Comparison of ENCODE assay signal across 9 cellular contexts in the genomic region with DNA sequence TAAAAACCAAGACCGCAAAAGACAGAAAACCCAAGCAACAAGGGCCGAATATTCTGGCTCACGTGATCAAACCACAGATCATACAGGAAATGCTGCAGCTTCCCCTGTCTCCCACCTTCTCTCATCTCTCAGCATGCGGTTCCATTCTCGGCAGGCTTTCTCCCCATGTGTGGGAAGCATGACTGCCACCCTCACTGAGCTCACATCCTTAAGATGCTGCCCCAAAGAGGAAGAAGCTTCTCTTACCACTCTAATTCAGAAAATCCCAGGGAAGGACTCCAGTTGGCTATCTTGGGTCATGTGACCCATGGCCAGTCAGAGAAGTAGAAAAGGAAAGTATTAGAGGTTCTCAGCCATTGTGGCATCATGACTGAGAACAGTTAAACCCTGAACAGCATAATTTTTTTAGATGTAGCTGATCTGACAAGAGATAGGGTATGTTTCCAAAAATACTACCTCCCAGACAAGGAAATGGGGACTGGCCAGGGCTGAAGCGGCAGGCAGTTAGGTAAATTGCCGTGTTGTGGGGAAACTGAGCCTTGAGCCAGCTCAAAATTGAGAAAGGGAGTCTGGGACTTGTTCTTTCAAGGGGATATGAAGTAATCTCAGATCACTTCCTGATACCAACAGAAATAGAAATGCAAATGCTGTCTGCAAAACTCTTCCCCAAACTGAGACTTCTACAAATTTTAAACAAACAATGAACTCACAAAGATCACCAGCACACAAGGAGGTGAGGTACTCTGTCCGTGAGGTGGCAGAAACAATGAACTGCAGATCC. TPM values are rescaled to one million over a fixed set of nuclear protein-coding genes. Genes with fewer than 3 reads are reported as not detected.
DNase-seq lines count a peak whose midpoint lies in the region; ATAC-seq and TF ChIP-seq lines count a peak whose summit lies in the region.
"Had no signal": no experiment of that assay in that cellular context is flagged by ENCODE, and none has a peak within 500 bp of the region (broad histone marks: within the 10 kb centered on the region; RNA-seq: fewer than 3 reads in every experiment).

No MANE protein-coding gene starts in this region.

- no peak for TF ChIP-seq POLR2A in esophagus squamous epithelium (IDR thresholded peaks at IDR 0.05)

- ATAC-seq in HG03135 (IDR thresholded peaks at IDR 0.05; ENCODE audit: unreplicated experiment), result peak; percentile 51
- peak; percentile 89 to 90 for ATAC-seq in activated CD4-positive, CD25-positive, alpha-beta regulatory T cell treated with anti-CD3 and anti-CD28 coated beads, Interleukin-2, amount 50 U/mL, for 24 hours
- ATAC-seq in esophagus mucosa, result peak; percentile 26
- ATAC-seq in GM21526 (IDR thresholded peaks at IDR 0.05; ENCODE audit: low FRiP score, unreplicated experiment), result no peak
- ATAC-seq in GM19395 (IDR thresholded peaks at IDR 0.05; ENCODE audit: unreplicated experiment), result no peak

- 65 to 69% methylated on average over 8 of the region's 8 CpGs for WGBS in esophagus squamous epithelium, 2 donors

- H3K4me3 ChIP-seq in esophagus squamous epithelium, result peak overlapping the region in 1 of 4 donors; percentile 13

- TF ChIP-seq CTCF in esophagus squamous epithelium (IDR thresholded peaks at IDR 0.05), result no peak

- H3K4me1 ChIP-seq in esophagus squamous epithelium, result peaks cover 6 to 19% (median 11%) of the 10 kb centered on the region in 3 donors

- intact Hi-C loops in esophagus squamous epithelium (cut with DNase I), result no loop called here

- peak overlapping the region in 2 of 4 donors; percentile 33 to 35 for H3K27ac ChIP-seq in esophagus squamous epithelium

- H3K9me3 ChIP-seq in esophagus squamous epithelium, result no peaks in the 10 kb centered on the region

- no peaks in the 10 kb centered on the region for H3K36me3 ChIP-seq in esophagus squamous epithelium

- H3K27me3 ChIP-seq in esophagus squamous epithelium, result peaks cover 0 to 5% (median 0%) of the 10 kb centered on the region in 4 donors

- peak; percentile 34 to 44 for DNase-seq in stimulated activated CD8-positive, alpha-beta memory T cell treated with anti-CD3 and anti-CD28 coated beads, Interleukin-4, amount 100 ng/mL, for 1 hour (ENCODE audit: low read depth in 2 of 2, low spot score in 1 of 2)
- DNase-seq in SK-N-DZ (ENCODE audit: low spot score) (no peak), esophagus squamous epithelium (lab: John Stamatoyannopoulos, UW) (no peak)

RNA-seq across cellular contexts. Expression of gene GRM4, which starts 37.1 kb away (rescaled TPM):
- total RNA-seq in esophagus mucosa (not detected), esophagus squamous epithelium (not detected)
- polyA plus RNA-seq in SK-N-DZ (2014; cell fraction: cytosol; rRNA removed), result 0.18 TPM in 1 of 2 replicates, not detected in the other
- polyA plus RNA-seq in SK-N-DZ (2014; cell fraction: nucleus; rRNA removed), result not detected in 2 replicates
- total RNA-seq: LHCN-M2 had no signal

RNA-seq across cellular contexts. Expression of gene HMGA1, which starts 53.7 kb away (rescaled TPM):
- total RNA-seq in esophagus mucosa (244 TPM), esophagus squamous epithelium (100 to 1,000 TPM; 118 to 309 (median 193) TPM)
- 218 and 250 TPM in 2 replicates for polyA plus RNA-seq in SK-N-DZ (2014; cell fraction: cytosol; rRNA removed)
- 96.7 and 121 TPM in 2 replicates for polyA plus RNA-seq in SK-N-DZ (2014; cell fraction: nucleus; rRNA removed)

Comparison
In these comparisons a context has a peak if more than half of its experiments do, and no peak if none do; other contexts are left out.
1. ATAC-seq: peak in HG03135 (single experiment), activated CD4-positive, CD25-positive, alpha-beta regulatory T cell treated with anti-CD3 and anti-CD28 coated beads, Interleukin-2, amount 50 U/mL, for 24 hours (2 of 2) and esophagus mucosa (single experiment); none in GM21526 (single experiment) and GM19395 (single experiment).
2. DNase-seq: peak in stimulated activated CD8-positive, alpha-beta memory T cell treated with anti-CD3 and anti-CD28 coated beads, Interleukin-4, amount 100 ng/mL, for 1 hour (2 of 2); none in SK-N-DZ (single experiment) and esophagus squamous epithelium (single experiment).